10 cellular contexts compared by ENCODE assay signal in genomic region chr2:37350034-37350433, GRCh38. TPM values are rescaled to one million over a fixed set of nuclear protein-coding genes. Genes with fewer than 3 reads are reported as not detected.
DNase-seq lines count a peak whose midpoint lies in the region; ATAC-seq, FAIRE-seq and TF ChIP-seq lines count a peak whose summit lies in the region.
"Had no signal": no experiment of that assay in that cellular context is flagged by ENCODE, and none has a peak within 500 bp of the region (broad histone marks: within the 10 kb centered on the region; RNA-seq: fewer than 3 reads in every experiment).

No MANE protein-coding gene starts in this region.

- no peak for TF ChIP-seq POLR2A in stomach (IDR thresholded peaks at IDR 0.05)

- no peak for TF ChIP-seq CTCF in keratinocyte (optimal IDR thresholded peaks at IDR 0.05 in 1 of 3, IDR thresholded peaks at IDR 0.05 in 1 of 3, conservative IDR thresholded peaks at IDR 0.05 in 1 of 3; ENCODE audit: extremely low read depth in 1 of 3, insufficient read depth in 2 of 3, low read length in 3 of 3)
- TF ChIP-seq CTCF in stomach (IDR thresholded peaks at IDR 0.05): no peak

- H3K4me2 ChIP-seq in keratinocyte (ENCODE audit: control insufficient read depth, extremely low read depth, insufficient read depth, low read depth, low read length): no peak overlapping the region

- no peak overlapping the region for H3K4me3 ChIP-seq in keratinocyte (ENCODE audit: control insufficient read depth in 2 of 3, extremely low read depth in 1 of 3, insufficient read depth in 2 of 3, low read depth in 1 of 3, low read length in 3 of 3)
- no peak overlapping the region for H3K4me3 ChIP-seq in stomach

- H3K27ac ChIP-seq in keratinocyte (ENCODE audit: control insufficient read depth, insufficient read depth, low read length) (no peak overlapping the region), stomach (no peak overlapping the region)

- H3K27ac Mint-ChIP-seq in activated T-helper 2 cell treated with anti-CD3 and anti-CD28 coated beads, Interferon-gamma antibody, Interleukin-2, Interleukin-4, amounts not matched to agents 10 μg/mL and 5 μg/mL and 100 μg/mL, durations not matched to agents 14 hours and 24 hours and 36 hours: no peak overlapping the region
- no peak overlapping the region for H3K27ac Mint-ChIP-seq in T-helper 2 cell treated with Interferon-gamma antibody and Interleukin-4, amounts not matched to agents 5 μg/mL and 100 μg/mL, for 36 hours
- H3K27ac Mint-ChIP-seq: activated naive CD8-positive, alpha-beta T cell treated with anti-CD3 and anti-CD28 coated beads, Interleukin-2, amount 50 U/mL, for 24 hours had no signal

- peaks cover 4% of the 10 kb centered on the region for H3K4me1 Mint-ChIP-seq in activated T-helper 2 cell treated with anti-CD3 and anti-CD28 coated beads, Interferon-gamma antibody, Interleukin-2, Interleukin-4, amounts not matched to agents 10 μg/mL and 5 μg/mL and 100 μg/mL, durations not matched to agents 14 hours and 24 hours and 36 hours (ENCODE audit: low read depth)
- H3K4me1 Mint-ChIP-seq in T-helper 2 cell treated with Interferon-gamma antibody and Interleukin-4, amounts not matched to agents 5 μg/mL and 100 μg/mL, for 36 hours (ENCODE audit: low read depth): no peaks in the 10 kb centered on the region

- 26 to 52% (median 33%) methylated on average over 3 of the region's 3 CpGs for WGBS in stomach, 5 donors

- H3K27me3 ChIP-seq in keratinocyte (ENCODE audit: control insufficient read depth, extremely low read depth, insufficient read depth, low read length): no peaks in the 10 kb centered on the region
- peaks cover 0 to 3% (median 0%) of the 10 kb centered on the region in 3 donors for H3K27me3 ChIP-seq in stomach

- peaks cover 71% of the 10 kb centered on the region for H3K27me3 Mint-ChIP-seq in activated T-helper 2 cell treated with anti-CD3 and anti-CD28 coated beads, Interferon-gamma antibody, Interleukin-2, Interleukin-4, amounts not matched to agents 10 μg/mL and 5 μg/mL and 100 μg/mL, durations not matched to agents 14 hours and 24 hours and 36 hours (ENCODE audit: low read depth)
- peaks cover 69% of the 10 kb centered on the region for H3K27me3 Mint-ChIP-seq in T-helper 2 cell treated with Interferon-gamma antibody and Interleukin-4, amounts not matched to agents 5 μg/mL and 100 μg/mL, for 36 hours (ENCODE audit: low read depth)

- H3K9me3 Mint-ChIP-seq in activated T-helper 2 cell treated with anti-CD3 and anti-CD28 coated beads, Interferon-gamma antibody, Interleukin-2, Interleukin-4, amounts not matched to agents 10 μg/mL and 5 μg/mL and 100 μg/mL, durations not matched to agents 14 hours and 24 hours and 36 hours: no peaks in the 10 kb centered on the region
- H3K9me3 Mint-ChIP-seq in T-helper 2 cell treated with Interferon-gamma antibody and Interleukin-4, amounts not matched to agents 5 μg/mL and 100 μg/mL, for 36 hours: no peaks in the 10 kb centered on the region
- H3K9me3 Mint-ChIP-seq: activated naive CD8-positive, alpha-beta T cell treated with anti-CD3 and anti-CD28 coated beads, Interleukin-2, amount 50 U/mL, for 24 hours had no signal

- peak; percentile 70 for DNase-seq in DMS53 treated with DMSO at 0.1 percent for 48 hours (lab: John Stamatoyannopoulos, UW; ENCODE audit: unreplicated experiment)
- DNase-seq in NCI-H345 treated with DMSO at 0.1 percent for 48 hours (lab: John Stamatoyannopoulos, UW; ENCODE audit: unreplicated experiment): peak; percentile 33
- DNase-seq in keratinocyte (ENCODE audit: low read depth, low spot score): no peak
- no peak for DNase-seq in stomach
- no peak for DNase-seq in activated T-helper 2 cell treated with anti-CD3 and anti-CD28 coated beads, Interferon-gamma antibody, Interleukin-2, Interleukin-4, amounts not matched to agents 10 μg/mL and 5 μg/mL and 100 μg/mL, durations not matched to agents 14 hours and 24 hours and 36 hours (ENCODE audit: low spot score)
- DNase-seq in OCI-M2 (lab: John Stamatoyannopoulos, UW; ENCODE audit: unreplicated experiment): no peak
- no peak for DNase-seq in T-helper 2 cell treated with Interferon-gamma antibody and Interleukin-4, amounts not matched to agents 5 μg/mL and 100 μg/mL, for 36 hours (ENCODE audit: low spot score)
- DNase-seq: activated naive CD8-positive, alpha-beta T cell treated with anti-CD3 and anti-CD28 coated beads, Interleukin-2, amount 50 U/mL, for 24 hours; left cardiac atrium had no signal

- H3K79me2 ChIP-seq in keratinocyte (ENCODE audit: control insufficient read depth, insufficient read depth, low read length): no peaks in the 10 kb centered on the region

- intact Hi-C loops in stomach (cut with DNase I; ENCODE audit: low total_unique reads): no loop called here
- intact Hi-C loops in activated T-helper 2 cell treated with anti-CD3 and anti-CD28 coated beads, Interferon-gamma antibody, Interleukin-2, Interleukin-4, amounts not matched to agents 10 μg/mL and 5 μg/mL and 100 μg/mL, durations not matched to agents 14 hours and 24 hours and 36 hours (cut with micrococcal nuclease): no loop called here

- no peaks in the 10 kb centered on the region for H3K9me1 ChIP-seq in keratinocyte (ENCODE audit: control insufficient read depth, extremely low read depth, insufficient read depth, low read length)

- H3K9me3 ChIP-seq in keratinocyte (ENCODE audit: control insufficient read depth, low read depth, low read length): no peaks in the 10 kb centered on the region
- no peaks in the 10 kb centered on the region for H3K9me3 ChIP-seq in stomach

- no peaks in the 10 kb centered on the region for H3K36me3 Mint-ChIP-seq in activated T-helper 2 cell treated with anti-CD3 and anti-CD28 coated beads, Interferon-gamma antibody, Interleukin-2, Interleukin-4, amounts not matched to agents 10 μg/mL and 5 μg/mL and 100 μg/mL, durations not matched to agents 14 hours and 24 hours and 36 hours (ENCODE audit: low read depth)
- no peaks in the 10 kb centered on the region for H3K36me3 Mint-ChIP-seq in T-helper 2 cell treated with Interferon-gamma antibody and Interleukin-4, amounts not matched to agents 5 μg/mL and 100 μg/mL, for 36 hours (ENCODE audit: low read depth)

- H2AFZ ChIP-seq in keratinocyte (ENCODE audit: control insufficient read depth, low read length): peak overlapping the region; percentile 7

- H3K9ac ChIP-seq in keratinocyte (ENCODE audit: control insufficient read depth, extremely low read depth, insufficient read depth, low read length): no peak overlapping the region

- no peak overlapping the region for H3K4me3 Mint-ChIP-seq in activated T-helper 2 cell treated with anti-CD3 and anti-CD28 coated beads, Interferon-gamma antibody, Interleukin-2, Interleukin-4, amounts not matched to agents 10 μg/mL and 5 μg/mL and 100 μg/mL, durations not matched to agents 14 hours and 24 hours and 36 hours (ENCODE audit: low read depth)
- no peak overlapping the region for H3K4me3 Mint-ChIP-seq in T-helper 2 cell treated with Interferon-gamma antibody and Interleukin-4, amounts not matched to agents 5 μg/mL and 100 μg/mL, for 36 hours
- H3K4me3 Mint-ChIP-seq: activated naive CD8-positive, alpha-beta T cell treated with anti-CD3 and anti-CD28 coated beads, Interleukin-2, amount 50 U/mL, for 24 hours had no signal

- TF ChIP-seq EP300 in stomach (IDR thresholded peaks at IDR 0.05): no peak

- FAIRE-seq in keratinocyte (lab: Jason Lieb, UNC): no peak

- peaks cover 13% of the 10 kb centered on the region for H3K4me1 ChIP-seq in keratinocyte (ENCODE audit: control insufficient read depth, extremely low read depth, insufficient read depth, low read length)
- H3K4me1 ChIP-seq in stomach: peaks cover 0 to 22% (median 4%) of the 10 kb centered on the region in 4 donors

- dilution Hi-C loops in keratinocyte (cut with MboI; ENCODE audit: extremely low pct_ligation_motif_present, low sequenced_read_pairs): no loop called here

- no peaks in the 10 kb centered on the region for H4K20me1 ChIP-seq in keratinocyte (ENCODE audit: control insufficient read depth, extremely low read depth, insufficient read depth, low read length)

- no peaks in the 10 kb centered on the region for H3K36me3 ChIP-seq in keratinocyte (ENCODE audit: control insufficient read depth in 2 of 2, extremely low read depth in 1 of 2, insufficient read depth in 2 of 2, low read length in 2 of 2)
- H3K36me3 ChIP-seq in stomach: no peaks in the 10 kb centered on the region

- peak; percentile 49 for ATAC-seq in HG02938 (IDR thresholded peaks at IDR 0.05; ENCODE audit: unreplicated experiment)
- ATAC-seq: activated naive CD8-positive, alpha-beta T cell treated with anti-CD3 and anti-CD28 coated beads, Interleukin-2, amount 50 U/mL, for 24 hours had no signal

RNA-seq across cellular contexts. Expression of gene QPCT, which starts 5.6 kb away (rescaled TPM):
- polyA plus RNA-seq in keratinocyte: 11.6 to 26.2 TPM (median 11.7 TPM) in 3 replicates
- 25.3 TPM for polyA plus RNA-seq in keratinocyte (2011; ENCODE audit: low read depth)
- polyA plus RNA-seq in keratinocyte (2011; cell fraction: cytosol; rRNA removed): 13.9 and 25.5 TPM in 2 replicates
- 32.5 and 33.5 TPM in 2 replicates for polyA plus RNA-seq in keratinocyte (2011; cell fraction: nucleus; rRNA removed)
- 8.1 and 35.4 TPM in 2 replicates for polyA plus RNA-seq in keratinocyte (2012; ENCODE audit: low replicate concordance)
- 14.4 to 23.7 TPM (median 18.5 TPM) in 3 replicates for polyA minus RNA-seq in keratinocyte
- polyA minus RNA-seq in keratinocyte (2011; cell fraction: cytosol; rRNA and poly(A)+ RNA removed): 25.1 TPM
- polyA minus RNA-seq in keratinocyte (2011; cell fraction: nucleus; rRNA and poly(A)+ RNA removed): 12.8 and 16.4 TPM in 2 replicates
- total RNA-seq in stomach: 10 to 100 TPM in 2 of 5 donors, 1 to 10 TPM in 2, not detected in 1; 1.3 to 26.6 (median 8.6) TPM
- 1 to 10 TPM; 1.6 to 4.4 (median 3.7) TPM for polyA plus RNA-seq in stomach
- 0.48 and 0.71 TPM in 2 replicates for total RNA-seq in activated T-helper 2 cell treated with anti-CD3 and anti-CD28 coated beads, Interferon-gamma antibody, Interleukin-2, Interleukin-4, amounts not matched to agents 10 μg/mL and 5 μg/mL and 100 μg/mL, durations not matched to agents 14 hours and 24 hours and 36 hours

RNA-seq across cellular contexts. Expression of gene PRKD3, which starts 25.4 kb away (rescaled TPM):
- 17.6 to 25.4 TPM (median 19.9 TPM) in 3 replicates for polyA plus RNA-seq in keratinocyte
- 6.0 TPM for polyA plus RNA-seq in keratinocyte (2011; ENCODE audit: low read depth)
- polyA plus RNA-seq in keratinocyte (2011; cell fraction: cytosol; rRNA removed): 12.5 and 21.0 TPM in 2 replicates
- polyA plus RNA-seq in keratinocyte (2011; cell fraction: nucleus; rRNA removed): 21.9 and 22.6 TPM in 2 replicates
- 8.5 and 15.4 TPM in 2 replicates for polyA plus RNA-seq in keratinocyte (2012; ENCODE audit: low replicate concordance)
- 11.3 to 40.5 TPM (median 27.2 TPM) in 3 replicates for polyA minus RNA-seq in keratinocyte
- 15.7 TPM for polyA minus RNA-seq in keratinocyte (2011; cell fraction: cytosol; rRNA and poly(A)+ RNA removed)
- 23.0 and 37.9 TPM in 2 replicates for polyA minus RNA-seq in keratinocyte (2011; cell fraction: nucleus; rRNA and poly(A)+ RNA removed)
- total RNA-seq in stomach: 10 to 100 TPM in 4 of 5 donors, 1 to 10 TPM in 1; 7.0 to 86.5 (median 15.2) TPM
- polyA plus RNA-seq in stomach: 10 to 100 TPM in 1 of 3 donors, 1 to 10 TPM in 2; 4.2 to 14.7 (median 9.5) TPM
- 11.9 and 14.0 TPM in 2 replicates for total RNA-seq in activated T-helper 2 cell treated with anti-CD3 and anti-CD28 coated beads, Interferon-gamma antibody, Interleukin-2, Interleukin-4, amounts not matched to agents 10 μg/mL and 5 μg/mL and 100 μg/mL, durations not matched to agents 14 hours and 24 hours and 36 hours

Comparison
In these comparisons a context has a peak if more than half of its experiments do, and no peak if none do; other contexts are left out.
1. DNase-seq: peak in DMS53 treated with DMSO at 0.1 percent for 48 hours (single experiment) and NCI-H345 treated with DMSO at 0.1 percent for 48 hours (single experiment); none in keratinocyte (single experiment), stomach (single experiment), activated T-helper 2 cell treated with anti-CD3 and anti-CD28 coated beads, Interferon-gamma antibody, Interleukin-2, Interleukin-4, amounts not matched to agents 10 μg/mL and 5 μg/mL and 100 μg/mL, durations not matched to agents 14 hours and 24 hours and 36 hours (single experiment), OCI-M2 (single experiment) and T-helper 2 cell treated with Interferon-gamma antibody and Interleukin-4, amounts not matched to agents 5 μg/mL and 100 μg/mL, for 36 hours (single experiment).